In genomic region chr16:25111403-25112166, GRCh38 we compare ENCODE assay signal across 1 cellular context.
TF ChIP-seq lines count a peak whose summit lies in the region.

Gene LCMT1, plus strand, starts transcription at chr16:25111742. Its CDS starts 142 bp downstream, at chr16:25111884.

TF ChIP-seq in K562, 482 proteins besides CTCF, POLR2A, EP300 and RAD21 (continued from another document and continues in another):
- TF ChIP-seq, protein P1, sequence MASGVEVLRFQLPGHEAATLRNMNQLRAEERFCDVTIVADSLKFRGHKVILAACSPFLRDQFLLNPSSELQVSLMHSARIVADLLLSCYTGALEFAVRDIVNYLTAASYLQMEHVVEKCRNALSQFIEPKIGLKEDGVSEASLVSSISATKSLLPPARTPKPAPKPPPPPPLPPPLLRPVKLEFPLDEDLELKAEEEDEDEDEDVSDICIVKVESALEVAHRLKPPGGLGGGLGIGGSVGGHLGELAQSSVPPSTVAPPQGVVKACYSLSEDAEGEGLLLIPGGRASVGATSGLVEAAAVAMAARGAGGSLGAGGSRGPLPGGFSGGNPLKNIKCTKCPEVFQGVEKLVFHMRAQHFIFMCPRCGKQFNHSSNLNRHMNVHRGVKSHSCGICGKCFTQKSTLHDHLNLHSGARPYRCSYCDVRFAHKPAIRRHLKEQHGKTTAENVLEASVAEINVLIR (CRISPR knock-in tag; IDR thresholded peaks at IDR 0.05): peak; percentile 75
- TF ChIP-seq CEBPB (tag; IDR thresholded peaks at IDR 0.05) (peak; percentile 93), RBBP5 (IDR thresholded peaks at IDR 0.05; ENCODE audit: borderline replicate concordance, insufficient read depth, low read length, poor library complexity, severe bottlenecking) (peak; percentile 85), SP2 (IDR thresholded peaks at IDR 0.05; ENCODE audit: extremely low read depth, low read depth, low read length, poor library complexity, severe bottlenecking) (peak; percentile 65), MTA1 (IDR thresholded peaks at IDR 0.05; ENCODE audit: borderline replicate concordance) (peak; percentile 94), ZNF589 (CRISPR knock-in tag; IDR thresholded peaks at IDR 0.05; ENCODE audit: low read depth) (no peak), CREM (IDR thresholded peaks at IDR 0.05; ENCODE audit: low read depth) (peak; percentile 95), TBL1XR1 (IDR thresholded peaks at IDR 0.05; ENCODE audit: low read length in 2 of 2) (no peak), NFYB (IDR thresholded peaks at IDR 0.05; ENCODE audit: extremely low read depth, insufficient read length) (peak; percentile 63), SMAD1 (IDR thresholded peaks at IDR 0.05; ENCODE audit: low read depth, low read length, partially characterized antibody) (no peak), RBM25 (IDR thresholded peaks at IDR 0.05; ENCODE audit: low read depth, low read length, severe bottlenecking) (peak; percentile 80), RFX1 (IDR thresholded peaks at IDR 0.05) (peak; percentile 21; the same call in 1 of the 2 replicates), POLR2G (IDR thresholded peaks at IDR 0.05; ENCODE audit: low read depth, low read length) (peak; percentile 64), ATF1 (CRISPR knock-in tag; IDR thresholded peaks at IDR 0.05) (0 out of 2 replicates have a peak, but pooled peaks have one; percentile 53), ATF1 (tag; IDR thresholded peaks at IDR 0.05) (peak; percentile 94), E2F8 (IDR thresholded peaks at IDR 0.05; ENCODE audit: low read depth, partially characterized antibody) (peak; percentile 44), SP1 (CRISPR knock-in tag; IDR thresholded peaks at IDR 0.05) (peak; percentile 77), CEBPG (CRISPR knock-in tag; IDR thresholded peaks at IDR 0.05) (peak; percentile 86), CEBPG (tag; conservative IDR thresholded peaks at IDR 0.05 in 1 of 2, IDR thresholded peaks at IDR 0.05 in 1 of 2) (peak; percentile 90 to 93), ZBTB40 (IDR thresholded peaks at IDR 0.05) (peak; percentile 87), ZBTB40 (CRISPR knock-in tag; IDR thresholded peaks at IDR 0.05) (no peak), NR2C1 (IDR thresholded peaks at IDR 0.05) (peak; percentile 95), NR2C1 (tag; IDR thresholded peaks at IDR 0.05) (peak; percentile 97), MEF2A (IDR thresholded peaks at IDR 0.05; ENCODE audit: control insufficient read depth, low read depth, low read length) (peak; percentile 38; the same call in 1 of the 2 replicates), FOXK2 (conservative IDR thresholded peaks at IDR 0.05 in 1 of 2, IDR thresholded peaks at IDR 0.05 in 1 of 2; ENCODE audit: low read depth in 2 of 2) (peak; percentile 74 to 86), MAZ (CRISPR knock-in tag; conservative IDR thresholded peaks at IDR 0.05 in 1 of 2, IDR thresholded peaks at IDR 0.05 in 1 of 2) (0 out of 4 replicates have a peak, but pooled peaks of 1 of the 2 experiments have one; percentile 19), PCBP1 (IDR thresholded peaks at IDR 0.05; ENCODE audit: low read depth, low read length, poor library complexity, severe bottlenecking) (no peak), ASH1L (IDR thresholded peaks at IDR 0.05; ENCODE audit: borderline replicate concordance, low read depth, partially characterized antibody) (peak; percentile 93), NR4A1 (CRISPR knock-in tag; IDR thresholded peaks at IDR 0.05) (no peak), NR4A1 (tag; IDR thresholded peaks at IDR 0.05) (no peak), SMAD4 (CRISPR knock-in tag; conservative IDR thresholded peaks at IDR 0.05) (0 out of 2 replicates have a peak, but pooled peaks have one; percentile 41), HMGN3 (IDR thresholded peaks at IDR 0.05; ENCODE audit: borderline replicate concordance, extremely low read depth, insufficient read length, low read depth, low read length) (peak; percentile 50), FOSL1 (tag; conservative IDR thresholded peaks at IDR 0.05) (no peak), CBX1 (IDR thresholded peaks at IDR 0.05; ENCODE audit: low read depth) (no peak), HDAC1 (IDR thresholded peaks at IDR 0.05) (peak in 1 of 2 experiments; percentile 90; a peak in 2 of 4 replicates), HNRNPLL (IDR thresholded peaks at IDR 0.05; ENCODE audit: low read depth, low read length, poor library complexity, severe bottlenecking) (peak; percentile 41), MNT (conservative IDR thresholded peaks at IDR 0.05) (peak; percentile 69 to 84), ETV5 (CRISPR knock-in tag; IDR thresholded peaks at IDR 0.05; ENCODE audit: low read depth) (no peak), BHLHE40 (IDR thresholded peaks at IDR 0.05; ENCODE audit: low read length) (0 out of 2 replicates have a peak, but pooled peaks have one; percentile 21), ZEB2 (IDR thresholded peaks at IDR 0.05) (peak; percentile 52), TOE1 (IDR thresholded peaks at IDR 0.05; ENCODE audit: borderline replicate concordance) (no peak), TOE1 (CRISPR knock-in tag; IDR thresholded peaks at IDR 0.05; ENCODE audit: borderline replicate concordance, low read depth) (no peak), HDAC2 (IDR thresholded peaks at IDR 0.05) (peak; percentile 55; the same call in 1 of the 2 replicates), ZNF511 (CRISPR knock-in tag; IDR thresholded peaks at IDR 0.05) (peak; percentile 62; the same call in 1 of the 2 replicates), ZNF143 (CRISPR knock-in tag; IDR thresholded peaks at IDR 0.05) (peak; percentile 78), POU5F1 (IDR thresholded peaks at IDR 0.05; ENCODE audit: borderline replicate concordance, low read depth, low read length, partially characterized antibody) (peak; percentile 48)
- TF ChIP-seq, protein P2, sequence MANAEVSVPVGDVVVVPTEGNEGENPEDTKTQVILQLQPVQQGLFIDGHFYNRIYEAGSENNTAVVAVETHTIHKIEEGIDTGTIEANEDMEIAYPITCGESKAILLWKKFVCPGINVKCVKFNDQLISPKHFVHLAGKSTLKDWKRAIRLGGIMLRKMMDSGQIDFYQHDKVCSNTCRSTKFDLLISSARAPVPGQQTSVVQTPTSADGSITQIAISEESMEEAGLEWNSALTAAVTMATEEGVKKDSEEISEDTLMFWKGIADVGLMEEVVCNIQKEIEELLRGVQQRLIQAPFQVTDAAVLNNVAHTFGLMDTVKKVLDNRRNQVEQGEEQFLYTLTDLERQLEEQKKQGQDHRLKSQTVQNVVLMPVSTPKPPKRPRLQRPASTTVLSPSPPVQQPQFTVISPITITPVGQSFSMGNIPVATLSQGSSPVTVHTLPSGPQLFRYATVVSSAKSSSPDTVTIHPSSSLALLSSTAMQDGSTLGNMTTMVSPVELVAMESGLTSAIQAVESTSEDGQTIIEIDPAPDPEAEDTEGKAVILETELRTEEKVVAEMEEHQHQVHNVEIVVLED (CRISPR knock-in tag; IDR thresholded peaks at IDR 0.05): peak; percentile 28; the same call in 1 of the 2 replicates
- TF ChIP-seq, protein P3, sequence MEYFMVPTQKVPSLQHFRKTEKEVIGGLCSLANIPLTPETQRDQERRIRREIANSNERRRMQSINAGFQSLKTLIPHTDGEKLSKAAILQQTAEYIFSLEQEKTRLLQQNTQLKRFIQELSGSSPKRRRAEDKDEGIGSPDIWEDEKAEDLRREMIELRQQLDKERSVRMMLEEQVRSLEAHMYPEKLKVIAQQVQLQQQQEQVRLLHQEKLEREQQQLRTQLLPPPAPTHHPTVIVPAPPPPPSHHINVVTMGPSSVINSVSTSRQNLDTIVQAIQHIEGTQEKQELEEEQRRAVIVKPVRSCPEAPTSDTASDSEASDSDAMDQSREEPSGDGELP (CRISPR knock-in tag; IDR thresholded peaks at IDR 0.05; ENCODE audit: borderline replicate concordance): peak; percentile 99
- TF ChIP-seq, protein P4, sequence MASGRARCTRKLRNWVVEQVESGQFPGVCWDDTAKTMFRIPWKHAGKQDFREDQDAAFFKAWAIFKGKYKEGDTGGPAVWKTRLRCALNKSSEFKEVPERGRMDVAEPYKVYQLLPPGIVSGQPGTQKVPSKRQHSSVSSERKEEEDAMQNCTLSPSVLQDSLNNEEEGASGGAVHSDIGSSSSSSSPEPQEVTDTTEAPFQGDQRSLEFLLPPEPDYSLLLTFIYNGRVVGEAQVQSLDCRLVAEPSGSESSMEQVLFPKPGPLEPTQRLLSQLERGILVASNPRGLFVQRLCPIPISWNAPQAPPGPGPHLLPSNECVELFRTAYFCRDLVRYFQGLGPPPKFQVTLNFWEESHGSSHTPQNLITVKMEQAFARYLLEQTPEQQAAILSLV (tag; IDR thresholded peaks at IDR 0.05): no peak
